In genomic region chr20:47243906-47244305, GRCh38 we compare ENCODE assay signal across 1 cellular context.
TF ChIP-seq lines count a peak whose summit lies in the region.

No MANE protein-coding gene starts in this region.

TF ChIP-seq in WTC11, 78 proteins besides CTCF, POLR2A, EP300 and RAD21 (continued from another document):
- no peak for TF ChIP-seq ATF2 (CRISPR knock-in tag; IDR thresholded peaks at IDR 0.05; ENCODE audit: borderline replicate concordance, low read depth)
